Comparison of ENCODE assay signal across 28 cellular contexts in genomic region chr1:51741121-51741681, GRCh38.
"Had no signal": no experiment of that assay in that cellular context is flagged by ENCODE, and none has a peak within 500 bp of the region (broad histone marks: within the 10 kb centered on the region; RNA-seq: fewer than 3 reads in every experiment).

No MANE protein-coding gene starts in this region.

- H3K4me3 ChIP-seq: cardiac muscle cell, MG63, Peyer's patch, SJSA1 had no signal

- ATAC-seq: activated CD8-positive, alpha-beta memory T cell treated with anti-CD3 and anti-CD28 coated beads, Interleukin-2, amount 10 ng/mL, durations not matched to agents 7 days and 5 days; activated T-cell treated with anti-CD3 and anti-CD28 coated beads, Interleukin-2, amount 50 U/mL, for 4 hours had no signal

- H3K27ac Mint-ChIP-seq: activated B cell treated with CpG ODN at 0.5 μM for 24 hours; activated CD4-positive, alpha-beta T cell treated with anti-CD3 and anti-CD28 coated beads, Interleukin-2, amount 10 ng/mL, durations not matched to agents 24 days and 14 days; activated CD8-positive, alpha-beta memory T cell treated with anti-CD3 and anti-CD28 coated beads, Interleukin-2, amount 10 ng/mL, durations not matched to agents 7 days and 5 days; activated naive CD4-positive, alpha-beta T cell treated with anti-CD3 and anti-CD28 coated beads, Interleukin-2, amount 10 ng/mL, durations not matched to agents 7 days and 5 days; activated naive CD8-positive, alpha-beta T cell treated with anti-CD3 and anti-CD28 coated beads for 36 hours; activated T-helper 17 cell treated with anti-CD3 and anti-CD28 coated beads, Interleukin-2, amount 50 U/mL, for 72 hours; T-helper 1 cell treated with Interleukin-12 subunit alpha and Interleukin-12 subunit beta and Interleukin-4 antibody, amounts not matched to agents 30 μg/mL and 1 μg/mL, for 36 hours had no signal

- H3K27ac ChIP-seq: brain microvascular endothelial cell, cardiac muscle cell, Peyer's patch, SJSA1 had no signal

- DNase-seq: activated B cell treated with CpG ODN at 0.5 μM for 24 hours; activated CD4-positive, alpha-beta T cell treated with anti-CD3 and anti-CD28 coated beads for 1 hour; activated CD4-positive, alpha-beta T cell treated with anti-CD3 and anti-CD28 coated beads, Interleukin-2, amount 10 ng/mL, durations not matched to agents 24 days and 14 days; activated CD4-positive, alpha-beta T cell treated with anti-CD3 and anti-CD28 coated beads, Interleukin-2, amount 50 U/mL, for 48 hours; activated CD8-positive, alpha-beta memory T cell treated with anti-CD3 and anti-CD28 coated beads, Interleukin-2, amount 10 ng/mL, durations not matched to agents 7 days and 5 days; activated gamma-delta T cell; activated naive CD4-positive, alpha-beta T cell treated with anti-CD3 and anti-CD28 coated beads, Interleukin-2, amount 10 ng/mL, durations not matched to agents 7 days and 5 days; activated naive CD8-positive, alpha-beta T cell treated with anti-CD3 and anti-CD28 coated beads for 36 hours; activated T-cell treated with anti-CD3 and anti-CD28 coated beads, Interleukin-2, amount 50 U/mL, for 4 hours; brain microvascular endothelial cell; MG63; MV-4-11; NCI-H1105; NCI-H1436; NCI-H1694 treated with DMSO at 0.1 percent for 48 hours; NCI-H2029 treated with DMSO at 0.1 percent for 48 hours; NCI-H345; NCI-H510A; NCI-H526 treated with DMSO at 0.1 percent for 48 hours; NCI-H82; NK-92 treated with Interleukin-12 subunit alpha and Interleukin-12 subunit beta, amount 100 ng/mL, for 24 hours; Peyer's patch; SHP77; T-helper 9 cell had no signal

- H3K27me3 ChIP-seq: brain microvascular endothelial cell, cardiac muscle cell, MG63, Peyer's patch, SJSA1 had no signal

- H3K9me3 ChIP-seq: MG63, Peyer's patch, SJSA1 had no signal

- H3K36me3 ChIP-seq: brain microvascular endothelial cell, MG63, Peyer's patch, SJSA1 had no signal

- H3K9me3 Mint-ChIP-seq: activated B cell treated with CpG ODN at 0.5 μM for 24 hours; activated CD4-positive, alpha-beta T cell treated with anti-CD3 and anti-CD28 coated beads, Interleukin-2, amount 10 ng/mL, durations not matched to agents 24 days and 14 days; activated naive CD4-positive, alpha-beta T cell treated with anti-CD3 and anti-CD28 coated beads, Interleukin-2, amount 10 ng/mL, durations not matched to agents 7 days and 5 days; activated naive CD8-positive, alpha-beta T cell treated with anti-CD3 and anti-CD28 coated beads for 36 hours; activated T-cell treated with anti-CD3 and anti-CD28 coated beads, Interleukin-2, amount 50 U/mL, for 4 hours; activated T-helper 17 cell treated with anti-CD3 and anti-CD28 coated beads, Interleukin-2, amount 50 U/mL, for 72 hours; T-helper 1 cell treated with Interleukin-12 subunit alpha and Interleukin-12 subunit beta and Interleukin-4 antibody, amounts not matched to agents 30 μg/mL and 1 μg/mL, for 36 hours had no signal

- H3K27me3 Mint-ChIP-seq: activated B cell treated with CpG ODN at 0.5 μM for 24 hours; activated CD4-positive, alpha-beta T cell treated with anti-CD3 and anti-CD28 coated beads, Interleukin-2, amount 10 ng/mL, durations not matched to agents 24 days and 14 days; activated CD8-positive, alpha-beta memory T cell treated with anti-CD3 and anti-CD28 coated beads, Interleukin-2, amount 10 ng/mL, durations not matched to agents 7 days and 5 days; activated naive CD4-positive, alpha-beta T cell treated with anti-CD3 and anti-CD28 coated beads, Interleukin-2, amount 10 ng/mL, durations not matched to agents 7 days and 5 days; activated naive CD8-positive, alpha-beta T cell treated with anti-CD3 and anti-CD28 coated beads for 36 hours; activated T-helper 17 cell treated with anti-CD3 and anti-CD28 coated beads, Interleukin-2, amount 50 U/mL, for 72 hours had no signal

- H3K4me3 Mint-ChIP-seq: activated B cell treated with CpG ODN at 0.5 μM for 24 hours; activated CD4-positive, alpha-beta T cell treated with anti-CD3 and anti-CD28 coated beads, Interleukin-2, amount 10 ng/mL, durations not matched to agents 24 days and 14 days; activated CD8-positive, alpha-beta memory T cell treated with anti-CD3 and anti-CD28 coated beads, Interleukin-2, amount 10 ng/mL, durations not matched to agents 7 days and 5 days; activated naive CD4-positive, alpha-beta T cell treated with anti-CD3 and anti-CD28 coated beads, Interleukin-2, amount 10 ng/mL, durations not matched to agents 7 days and 5 days; activated naive CD8-positive, alpha-beta T cell treated with anti-CD3 and anti-CD28 coated beads for 36 hours; activated T-cell treated with anti-CD3 and anti-CD28 coated beads, Interleukin-2, amount 50 U/mL, for 4 hours; activated T-helper 17 cell treated with anti-CD3 and anti-CD28 coated beads, Interleukin-2, amount 50 U/mL, for 72 hours; T-helper 1 cell treated with Interleukin-12 subunit alpha and Interleukin-12 subunit beta and Interleukin-4 antibody, amounts not matched to agents 30 μg/mL and 1 μg/mL, for 36 hours had no signal
